ENCODE assay signal across 8 cellular contexts in genomic region chr3:44339181-44339741, GRCh38. TPM values are rescaled to one million over a fixed set of nuclear protein-coding genes. Genes with fewer than 3 reads are reported as not detected.
DNase-seq lines count a peak whose midpoint lies in the region; ATAC-seq and TF ChIP-seq lines count a peak whose summit lies in the region.

No MANE protein-coding gene starts in this region.

- no peaks in the 10 kb centered on the region for H3K36me3 Mint-ChIP-seq in activated naive CD4-positive, alpha-beta T cell treated with anti-CD3 and anti-CD28 coated beads, Interleukin-2, amount 50 U/mL, for 24 hours

- peak overlapping the region; percentile 97 for H3K27ac Mint-ChIP-seq in activated naive CD4-positive, alpha-beta T cell treated with anti-CD3 and anti-CD28 coated beads, Interleukin-2, amount 50 U/mL, for 24 hours

- TF ChIP-seq CTCF in body of pancreas (IDR thresholded peaks at IDR 0.05) (no peak), upper lobe of right lung (IDR thresholded peaks at IDR 0.05) (no peak)

- intact Hi-C loops in body of pancreas (cut with DNase I) (no loop called here), upper lobe of right lung (cut with DNase I) (no loop called here)

- H3K27me3 ChIP-seq in body of pancreas (no peaks in the 10 kb centered on the region), upper lobe of right lung (no peaks in the 10 kb centered on the region)

- H3K9me3 ChIP-seq in body of pancreas = no peaks in the 10 kb centered on the region
- no peaks in the 10 kb centered on the region for H3K9me3 ChIP-seq in upper lobe of right lung

- peaks cover 24% of the 10 kb centered on the region for H3K4me1 ChIP-seq in body of pancreas
- H3K4me1 ChIP-seq in upper lobe of right lung = peaks cover 41% of the 10 kb centered on the region

- H3K27ac ChIP-seq in body of pancreas (peak overlapping the region; percentile 90 to 100 (median 97)), upper lobe of right lung (peak overlapping the region; percentile 98)

- no peak for DNase-seq in activated naive CD4-positive, alpha-beta T cell treated with Interleukin-2 at 50 U/mL for 16 hours
- no peak for DNase-seq in body of pancreas
- peak; percentile 29 to 32 for DNase-seq in lung microvascular endothelial cell (ENCODE audit: low read depth in 2 of 2)
- no peak for DNase-seq in upper lobe of right lung
- DNase-seq in DMS53 (lab: John Stamatoyannopoulos, UW) = no peak
- DNase-seq in NCI-H2171 (lab: John Stamatoyannopoulos, UW) = no peak

- no peaks in the 10 kb centered on the region for H3K9me3 Mint-ChIP-seq in activated naive CD4-positive, alpha-beta T cell treated with anti-CD3 and anti-CD28 coated beads, Interleukin-2, amount 50 U/mL, for 24 hours

- H3K4me3 ChIP-seq in body of pancreas (peak overlapping the region; percentile 47 to 58), upper lobe of right lung (peak overlapping the region; percentile 83)

- TF ChIP-seq POLR2A in body of pancreas (IDR thresholded peaks at IDR 0.05) = no peak

- peak overlapping the region; percentile 99 for H3K4me3 Mint-ChIP-seq in activated naive CD4-positive, alpha-beta T cell treated with anti-CD3 and anti-CD28 coated beads, Interleukin-2, amount 50 U/mL, for 24 hours

- no peaks in the 10 kb centered on the region for H3K27me3 Mint-ChIP-seq in activated naive CD4-positive, alpha-beta T cell treated with anti-CD3 and anti-CD28 coated beads, Interleukin-2, amount 50 U/mL, for 24 hours

- 5 to 8% methylated on average over 7 of the region's 7 CpGs for WGBS in body of pancreas, 2 donors

- H3K36me3 ChIP-seq in body of pancreas (replicated peaks in 1 of 2; ENCODE audit: insufficient read depth in 1 of 2, low read depth in 2 of 2) (no peaks in the 10 kb centered on the region), upper lobe of right lung (no peaks in the 10 kb centered on the region)

- no peak for ATAC-seq in body of pancreas
- no peak for ATAC-seq in upper lobe of right lung
- no peak for ATAC-seq in HG03469 (IDR thresholded peaks at IDR 0.05; ENCODE audit: unreplicated experiment)

- H3K4me1 Mint-ChIP-seq in activated naive CD4-positive, alpha-beta T cell treated with anti-CD3 and anti-CD28 coated beads, Interleukin-2, amount 50 U/mL, for 24 hours = peaks cover 26% of the 10 kb centered on the region

RNA-seq across cellular contexts. Expression of gene TCAIM, which starts 0.7 kb away (rescaled TPM):
- total RNA-seq in body of pancreas (10 to 100 TPM; 14.8 to 15.6 TPM), lung microvascular endothelial cell (14.9 and 16.6 TPM in 2 replicates), upper lobe of right lung (33.2 TPM)

Comparison
In these comparisons a context has a peak if more than half of its experiments do, and no peak if none do; other contexts are left out.
1. DNase-seq: peak in lung microvascular endothelial cell (2 of 2); none in activated naive CD4-positive, alpha-beta T cell treated with Interleukin-2 at 50 U/mL for 16 hours (single experiment), body of pancreas (0 of 4), upper lobe of right lung (single experiment), DMS53 (single experiment) and NCI-H2171 (single experiment).